20 cellular contexts compared by ENCODE assay signal in the genomic region with DNA sequence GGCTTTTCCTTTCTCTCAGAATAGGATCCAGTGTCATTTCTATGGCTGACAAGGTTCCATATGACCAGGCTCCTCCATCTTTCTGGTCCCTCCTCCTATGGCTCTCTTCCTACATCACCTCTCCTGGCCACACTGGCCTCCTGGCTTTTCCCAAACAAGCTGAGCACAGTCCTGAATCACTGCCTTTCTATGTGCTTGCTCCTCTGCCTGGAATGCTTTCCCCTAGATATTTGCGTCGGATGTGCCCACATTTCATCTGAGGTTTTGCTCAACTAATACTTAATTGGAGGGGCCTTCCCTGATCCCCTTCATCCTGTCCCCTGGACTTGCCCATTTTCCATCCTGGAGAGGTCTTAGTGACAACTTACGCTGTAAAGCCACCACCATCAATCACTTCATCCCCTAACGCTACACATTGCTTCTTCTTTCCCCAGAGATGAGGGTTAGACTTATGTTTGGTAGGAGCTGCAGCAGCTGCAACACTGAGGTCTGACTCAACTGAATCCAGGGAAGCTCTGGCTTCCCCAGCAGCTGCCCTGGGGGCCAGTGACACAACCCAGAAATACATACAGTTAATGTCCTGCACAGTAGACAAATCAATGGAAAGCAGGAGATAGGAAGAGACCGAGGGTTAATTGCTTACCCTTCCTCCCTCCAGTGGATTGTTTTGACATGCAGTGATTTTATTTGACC. TPM values are rescaled to one million over a fixed set of nuclear protein-coding genes. Genes with fewer than 3 reads are reported as not detected.
DNase-seq lines count a peak whose midpoint lies in the region; ATAC-seq, FAIRE-seq and TF ChIP-seq lines count a peak whose summit lies in the region.
"Had no signal": no experiment of that assay in that cellular context is flagged by ENCODE, and none has a peak within 500 bp of the region (broad histone marks: within the 10 kb centered on the region; RNA-seq: fewer than 3 reads in every experiment).

No MANE protein-coding gene starts in this region.

- DNase-seq in BE2C (peak; percentile 60), LHCN-M2 (ENCODE audit: low read depth) (peak; percentile 90), bronchial epithelial cell (ENCODE audit: low read depth) (peak; percentile 70), kidney tubule cell (ENCODE audit: low spot score) (peak; percentile 44), NCI-H345 (lab: John Stamatoyannopoulos, UW) (no peak), Kasumi-1 (lab: John Stamatoyannopoulos, UW) (no peak), mesenteric fat pad (ENCODE audit: low spot score) (no peak)
- DNase-seq: activated CD8-positive, alpha-beta T cell treated with anti-CD3 and anti-CD28 coated beads, Interleukin-2, amount 10 ng/mL, durations not matched to agents 7 days and 5 days; heart right ventricle; NCI-H2107; NCI-H82; nucleus accumbens; right lobe of liver; stimulated activated CD4-positive, alpha-beta T cell treated with anti-CD3 and anti-CD28 coated beads, Interleukin-4, amount 100 ng/mL, for 1 hour; substantia nigra; T-cell had no signal

- H3K27me3 ChIP-seq in BE2C (no peaks in the 10 kb centered on the region), bronchial epithelial cell (ENCODE audit: control insufficient read depth, insufficient read depth, low read length) (no peaks in the 10 kb centered on the region)
- H3K27me3 ChIP-seq: heart right ventricle, right lobe of liver had no signal

- no peak for ATAC-seq in HG03045 (IDR thresholded peaks at IDR 0.05; ENCODE audit: unreplicated experiment)
- ATAC-seq: activated CD8-positive, alpha-beta T cell treated with anti-CD3 and anti-CD28 coated beads, Interleukin-2, amount 10 ng/mL, durations not matched to agents 7 days and 5 days; heart right ventricle; HepG2; right lobe of liver; T-cell had no signal

- H3K9me3 ChIP-seq in BE2C, result no peaks in the 10 kb centered on the region
- H3K9me3 ChIP-seq: heart right ventricle, right lobe of liver had no signal

- FAIRE-seq in bronchial epithelial cell (lab: Jason Lieb, UNC), result no peak
- FAIRE-seq: D721Med, GM19239, HepG2 had no signal

- no peak overlapping the region for H3K4me3 ChIP-seq in BE2C (ENCODE audit: low read depth, low read length)
- no peak overlapping the region for H3K4me3 ChIP-seq in bronchial epithelial cell (ENCODE audit: low read depth, low read length)
- H3K4me3 ChIP-seq: heart right ventricle, right lobe of liver had no signal

- no peaks in the 10 kb centered on the region for H3K36me3 ChIP-seq in BE2C
- H3K36me3 ChIP-seq in bronchial epithelial cell (ENCODE audit: control insufficient read depth, insufficient read depth, low read length), result no peaks in the 10 kb centered on the region
- H3K36me3 ChIP-seq: heart right ventricle, right lobe of liver had no signal

- TF ChIP-seq CTCF in BE2C (IDR thresholded peaks at IDR 0.05; ENCODE audit: low read depth, low read length) (no peak), bronchial epithelial cell (IDR thresholded peaks at IDR 0.05; ENCODE audit: insufficient read depth, low read length, severe bottlenecking) (no peak)

- H3K4me1 ChIP-seq in BE2C, result peaks cover 16% of the 10 kb centered on the region
- H3K4me1 ChIP-seq: right lobe of liver had no signal

RNA-seq across cellular contexts. Expression of gene QPCT, which starts 42.9 kb away (rescaled TPM):
- 7.5 TPM for polyA plus RNA-seq in BE2C (2012; ENCODE audit: insufficient read depth, insufficient read length, low read depth)
- total RNA-seq in LHCN-M2 (2014; rRNA removed) (0.13 and 0.57 TPM in 2 replicates), bronchial epithelial cell (6.1 and 7.6 TPM in 2 replicates), mesenteric fat pad (5.6 TPM)
- 0.26 TPM for polyA plus RNA-seq in LHCN-M2 (2012)
- total RNA-seq: activated CD8-positive, alpha-beta T cell treated with anti-CD3 and anti-CD28 coated beads, Interleukin-2, amount 10 ng/mL, durations not matched to agents 7 days and 5 days had no signal

Comparison
In these comparisons a context has a peak if more than half of its experiments do, and no peak if none do; other contexts are left out.
1. DNase-seq: peak in BE2C (single experiment), LHCN-M2 (single experiment), bronchial epithelial cell (single experiment) and kidney tubule cell (single experiment); none in NCI-H345 (single experiment), Kasumi-1 (0 of 2) and mesenteric fat pad (single experiment).